ENCODE assay signal across 15 cellular contexts in the genomic region with DNA sequence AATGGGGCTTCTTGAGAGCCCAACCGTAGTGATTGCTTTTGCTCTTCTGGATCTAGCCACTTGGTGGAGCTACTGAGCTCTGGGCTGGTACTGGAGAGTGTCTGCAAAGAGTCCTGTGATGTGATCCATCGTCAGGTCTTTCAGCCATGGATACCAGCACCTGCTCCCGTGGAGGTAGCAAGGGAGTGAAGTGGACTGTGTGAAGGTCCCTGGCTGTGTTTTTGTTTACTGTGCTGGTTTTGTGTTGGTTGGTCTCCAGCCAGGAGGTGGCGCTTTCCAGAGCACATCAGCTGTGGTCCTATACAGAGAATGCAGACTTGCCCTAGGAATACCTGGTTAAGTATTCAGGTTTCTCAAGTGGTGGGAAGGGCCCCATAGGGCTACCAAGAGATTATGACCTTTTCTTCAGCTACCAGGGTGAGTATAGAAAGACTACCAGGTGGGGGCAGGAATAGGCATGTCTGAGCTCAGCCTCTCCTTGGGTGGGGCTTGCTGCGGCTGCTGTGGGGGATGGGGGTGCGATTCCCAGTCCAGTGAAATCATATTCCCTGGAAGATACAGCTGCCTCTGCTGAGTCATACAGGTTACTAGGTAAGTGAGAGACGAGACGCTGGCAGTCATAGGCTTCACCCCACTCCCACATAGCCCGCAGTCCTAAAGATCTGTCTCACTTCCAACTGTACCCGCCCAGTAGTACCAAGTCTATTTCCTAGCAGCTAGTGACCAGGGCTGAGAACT.
DNase-seq lines count a peak whose midpoint lies in the region; TF ChIP-seq lines count a peak whose summit lies in the region.
"Had no signal": no experiment of that assay in that cellular context is flagged by ENCODE, and none has a peak within 500 bp of the region (broad histone marks: within the 10 kb centered on the region; RNA-seq: fewer than 3 reads in every experiment).

No MANE protein-coding gene starts in this region.

- H3K36me3 ChIP-seq in GM06990 (ENCODE audit: control insufficient read depth, insufficient read depth, low read length), result no peaks in the 10 kb centered on the region
- H3K36me3 ChIP-seq in KMS-11 (ENCODE audit: insufficient read depth), result no peaks in the 10 kb centered on the region
- H3K36me3 ChIP-seq in Karpas-422 (ENCODE audit: insufficient read depth, low read length), result no peaks in the 10 kb centered on the region
- H3K36me3 ChIP-seq: esophagus squamous epithelium, left ventricle myocardium inferior, ovary had no signal

- H3K79me2 ChIP-seq in KMS-11 (ENCODE audit: insufficient read depth, low read depth), result no peaks in the 10 kb centered on the region
- H3K79me2 ChIP-seq in Karpas-422 (ENCODE audit: low read length), result no peaks in the 10 kb centered on the region

- H2AFZ ChIP-seq in KMS-11 (ENCODE audit: low read depth) (no peak overlapping the region), Karpas-422 (ENCODE audit: low read length) (no peak overlapping the region)

- H3K27me3 ChIP-seq in GM06990 (replicated peaks; ENCODE audit: control insufficient read depth, insufficient read depth, low read length) (no peaks in the 10 kb centered on the region), KMS-11 (ENCODE audit: insufficient read depth, low read depth) (no peaks in the 10 kb centered on the region), Karpas-422 (ENCODE audit: low read length) (no peaks in the 10 kb centered on the region)
- H3K27me3 ChIP-seq: esophagus squamous epithelium, ovary had no signal

- no peak overlapping the region for H3K4me3 ChIP-seq in GM06990 (replicated peaks; ENCODE audit: low read depth, low read length)
- H3K4me3 ChIP-seq in KMS-11 (IDR thresholded peaks at IDR 0.05; ENCODE audit: insufficient read depth, low read depth, low read length), result no peak overlapping the region
- H3K4me3 ChIP-seq in Karpas-422 (ENCODE audit: low read length), result no peak overlapping the region
- H3K4me3 ChIP-seq: esophagus squamous epithelium, left ventricle myocardium inferior, ovary had no signal

- H4K20me1 ChIP-seq in KMS-11 (ENCODE audit: insufficient read depth) (no peaks in the 10 kb centered on the region), Karpas-422 (ENCODE audit: insufficient read depth, low read depth, low read length) (no peaks in the 10 kb centered on the region)

- no peak overlapping the region for H3K27ac ChIP-seq in KMS-11
- H3K27ac ChIP-seq in Karpas-422 (ENCODE audit: low read length), result no peak overlapping the region
- H3K27ac ChIP-seq: esophagus squamous epithelium, left ventricle myocardium inferior, ovary had no signal

- H3K4me2 ChIP-seq in KMS-11 (no peak overlapping the region), Karpas-422 (ENCODE audit: low read depth, low read length, poor library complexity, severe bottlenecking) (no peak overlapping the region)

- H3K9me2 ChIP-seq in Karpas-422 (replicated peaks; ENCODE audit: insufficient read depth, low read length), result no peaks in the 10 kb centered on the region

- H3K9ac ChIP-seq in KMS-11 (no peak overlapping the region), Karpas-422 (ENCODE audit: low read length) (no peak overlapping the region)

- DNase-seq in GM06990 (ENCODE audit: extremely low read depth, insufficient read length) (no peak), amniotic epithelial cell (ENCODE audit: low read depth) (peak; percentile 0), islet precursor cell (peak; percentile 61), NCI-H446 treated with DMSO at 0.1 percent for 48 hours (lab: John Stamatoyannopoulos, UW) (no peak), 8988T (no peak), Karpas-422 (no peak)
- no peak for DNase-seq in stimulated activated CD4-positive, alpha-beta T cell treated with anti-CD3 and anti-CD28 coated beads, Interleukin-2, amount 100 ng/mL, for 24 hours
- DNase-seq: esophagus squamous epithelium; left ventricle myocardium inferior; NCI-H1092; ovary; stimulated activated CD4-positive, alpha-beta T cell treated with anti-CD3 and anti-CD28 coated beads, Interleukin-1b, Interleukin-23, amount 100 ng/mL, for 48 hours; stimulated activated naive CD8-positive, alpha-beta T cell treated with anti-CD3 and anti-CD28 coated beads, Interleukin-15, amount 100 ng/mL, for 72 hours; T-helper 9 cell had no signal

- peaks cover 18% of the 10 kb centered on the region for H3K9me3 ChIP-seq in Karpas-422 (ENCODE audit: low read length)
- H3K9me3 ChIP-seq: ovary had no signal

- no peaks in the 10 kb centered on the region for H3K4me1 ChIP-seq in KMS-11 (ENCODE audit: low read depth, poor library complexity, severe bottlenecking)
- H3K4me1 ChIP-seq in Karpas-422 (ENCODE audit: low read length), result peaks cover 8% of the 10 kb centered on the region
- H3K4me1 ChIP-seq: esophagus squamous epithelium, left ventricle myocardium inferior had no signal

- TF ChIP-seq CTCF in GM06990 (IDR thresholded peaks at IDR 0.05; ENCODE audit: insufficient read depth, low read length, poor library complexity, severe bottlenecking), result peak; percentile 31
- TF ChIP-seq CTCF in KMS-11 (conservative IDR thresholded peaks at IDR 0.05; ENCODE audit: low read depth, low read length), result 0 out of 2 replicates have a peak, but pooled peaks have one; percentile 16

Comparison
In these comparisons a context has a peak if more than half of its experiments do, and no peak if none do; other contexts are left out.
1. DNase-seq: peak in amniotic epithelial cell (single experiment) and islet precursor cell (single experiment); none in GM06990 (single experiment), NCI-H446 treated with DMSO at 0.1 percent for 48 hours (single experiment), 8988T (single experiment), Karpas-422 (single experiment) and stimulated activated CD4-positive, alpha-beta T cell treated with anti-CD3 and anti-CD28 coated beads, Interleukin-2, amount 100 ng/mL, for 24 hours (0 of 2).